21 cellular contexts compared by ENCODE assay signal in genomic region chr13:47112900-47113299, GRCh38.
DNase-seq lines count a peak whose midpoint lies in the region; FAIRE-seq and TF ChIP-seq lines count a peak whose summit lies in the region.
"Had no signal": no experiment of that assay in that cellular context is flagged by ENCODE, and none has a peak within 500 bp of the region (broad histone marks: within the 10 kb centered on the region; RNA-seq: fewer than 3 reads in every experiment).

No MANE protein-coding gene starts in this region.

- H3K9me3 Mint-ChIP-seq in astrocyte (ENCODE audit: unreplicated experiment): no peaks in the 10 kb centered on the region

- H3K4me2 ChIP-seq in astrocyte (ENCODE audit: low read length): no peak overlapping the region

- no peak overlapping the region for H3K4me3 Mint-ChIP-seq in astrocyte (ENCODE audit: unreplicated experiment)
- H3K4me3 Mint-ChIP-seq: CD8-positive, alpha-beta memory T cell had no signal

- no peak for FAIRE-seq in astrocyte (lab: Jason Lieb, UNC)
- FAIRE-seq: A204.1 had no signal

- H3K36me3 ChIP-seq in HUES48 (ENCODE audit: control insufficient read depth, insufficient read depth, low read length): no peaks in the 10 kb centered on the region
- H3K36me3 ChIP-seq in astrocyte (ENCODE audit: insufficient read depth, low read length): no peaks in the 10 kb centered on the region
- no peaks in the 10 kb centered on the region for H3K36me3 ChIP-seq in iPS-20b (ENCODE audit: insufficient read depth, low read depth, low read length)

- H3K27ac Mint-ChIP-seq in astrocyte (ENCODE audit: unreplicated experiment): peak overlapping the region; percentile 8
- H3K27ac Mint-ChIP-seq: CD8-positive, alpha-beta memory T cell had no signal

- no peak for TF ChIP-seq CTCF in astrocyte (IDR thresholded peaks at IDR 0.05; ENCODE audit: insufficient read depth, low read depth, low read length)

- peaks cover 40% of the 10 kb centered on the region for H3K4me1 Mint-ChIP-seq in astrocyte (ENCODE audit: low read depth, unreplicated experiment)

- H4K20me1 ChIP-seq in astrocyte (ENCODE audit: insufficient read depth, low read length): no peaks in the 10 kb centered on the region

- no peak overlapping the region for H2AFZ ChIP-seq in astrocyte (ENCODE audit: low read depth, low read length)

- no peaks in the 10 kb centered on the region for H3K79me2 ChIP-seq in astrocyte (ENCODE audit: insufficient read depth, low read length)

- H3K4me3 ChIP-seq in HUES48 (ENCODE audit: low read depth, low read length): 0 out of 2 replicates have a peak overlapping the region, but pooled peaks have one; percentile 13
- no peak overlapping the region for H3K4me3 ChIP-seq in astrocyte (ENCODE audit: insufficient read depth, low read depth, low read length)
- H3K4me3 ChIP-seq in iPS-20b (ENCODE audit: low read length): peak overlapping the region; percentile 21; the same call in 1 of the 2 replicates
- H3K4me3 ChIP-seq: GM23248 had no signal

- DNase-seq in EL: peak; percentile 26
- no peak for DNase-seq in astrocyte (ENCODE audit: low read depth)
- DNase-seq in D341Med (ENCODE audit: low spot score): no peak
- DNase-seq in foreskin melanocyte: no peak
- no peak for DNase-seq in NCI-H2107 treated with DMSO at 0.1 percent for 48 hours (lab: John Stamatoyannopoulos, UW; ENCODE audit: unreplicated experiment)
- DNase-seq: Calu3; CD8-positive, alpha-beta memory T cell; MM.1S; NCI-H1092; NCI-H1436; NCI-H1930; NCI-H226; NCI-H510A treated with DMSO at 0.1 percent for 48 hours; NCI-H774; NK-92 treated with Interleukin-12 subunit alpha and Interleukin-12 subunit beta, amount 100 ng/mL, for 24 hours; T-helper 1 cell had no signal

- H3K36me3 Mint-ChIP-seq in astrocyte (ENCODE audit: low read depth, unreplicated experiment): no peaks in the 10 kb centered on the region
- H3K36me3 Mint-ChIP-seq: CD8-positive, alpha-beta memory T cell had no signal

- no peaks in the 10 kb centered on the region for H3K27me3 Mint-ChIP-seq in astrocyte (ENCODE audit: low read depth, unreplicated experiment)

- H3K9ac ChIP-seq in HUES48 (ENCODE audit: low read depth, low read length) (peak overlapping the region; percentile 16; the same call in 1 of the 2 replicates), astrocyte (ENCODE audit: low read length) (no peak overlapping the region), iPS-20b (ENCODE audit: low read depth, low read length) (peak overlapping the region; percentile 57; the same call in 1 of the 2 replicates)
- H3K9ac ChIP-seq: GM23248 had no signal

- H3K9me3 ChIP-seq in HUES48 (ENCODE audit: control insufficient read depth, insufficient read depth, low read length) (no peaks in the 10 kb centered on the region), astrocyte (ENCODE audit: insufficient read depth, low read depth, low read length) (no peaks in the 10 kb centered on the region), iPS-20b (ENCODE audit: insufficient read depth, low read depth, low read length) (no peaks in the 10 kb centered on the region)

- H3K27ac ChIP-seq in HUES48 (ENCODE audit: low read depth, low read length): peak overlapping the region; percentile 99
- no peak overlapping the region for H3K27ac ChIP-seq in astrocyte (ENCODE audit: low read depth, low read length)
- peak overlapping the region; percentile 23 for H3K27ac ChIP-seq in iPS-20b (ENCODE audit: low read length)
- H3K27ac ChIP-seq: C4-2B had no signal

- H3K4me1 ChIP-seq in HUES48 (ENCODE audit: control insufficient read depth, insufficient read depth, low read length) (peaks cover 37% of the 10 kb centered on the region), astrocyte (ENCODE audit: insufficient read depth, low read length) (peaks cover 8% of the 10 kb centered on the region), iPS-20b (ENCODE audit: insufficient read depth, low read length) (peaks cover 26% of the 10 kb centered on the region)

- H3K27me3 ChIP-seq in HUES48 (ENCODE audit: control insufficient read depth, insufficient read depth, low read length): no peaks in the 10 kb centered on the region
- H3K27me3 ChIP-seq in astrocyte (ENCODE audit: insufficient read depth, low read length): no peaks in the 10 kb centered on the region
- no peaks in the 10 kb centered on the region for H3K27me3 ChIP-seq in iPS-20b (ENCODE audit: insufficient read depth, low read length)
